ENCODE assay signal across 8 cellular contexts in the genomic region with DNA sequence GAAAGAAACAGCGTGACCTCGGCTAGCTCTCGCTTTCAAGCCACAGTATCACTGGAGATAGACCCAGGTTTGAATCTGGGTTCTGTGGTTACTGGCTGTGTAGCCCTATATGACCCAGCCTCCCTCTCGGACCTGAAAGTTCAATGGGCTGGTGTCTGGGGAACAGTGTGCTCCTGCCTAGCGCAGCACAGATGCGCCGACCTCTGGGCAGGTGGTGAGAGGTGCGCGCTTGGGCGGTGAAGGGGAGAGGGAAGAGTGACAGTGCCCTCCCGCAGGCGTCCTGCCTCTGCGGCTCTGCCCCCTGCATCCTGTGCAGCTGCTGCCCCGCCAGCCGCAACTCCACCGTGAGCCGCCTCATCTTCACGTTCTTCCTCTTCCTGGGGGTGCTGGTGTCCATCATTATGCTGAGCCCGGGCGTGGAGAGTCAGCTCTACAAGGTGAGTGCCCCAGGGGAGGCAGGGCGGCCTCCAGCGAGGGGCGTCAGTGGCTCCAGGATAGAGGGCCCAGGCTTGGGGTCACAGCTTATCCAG. TPM values are rescaled to one million over a fixed set of nuclear protein-coding genes. Genes with fewer than 3 reads are reported as not detected.
DNase-seq lines count a peak whose midpoint lies in the region; ATAC-seq and FAIRE-seq lines count a peak whose summit lies in the region.

No MANE protein-coding gene starts in this region.

- peak overlapping the region; percentile 76 for H3K27ac ChIP-seq in Karpas-422 (ENCODE audit: low read length)

- no peaks in the 10 kb centered on the region for H3K36me3 Mint-ChIP-seq in activated CD4-positive, alpha-beta memory T cell treated with anti-CD3 and anti-CD28 coated beads, Interleukin-2, amount 10 ng/mL, durations not matched to agents 7 days and 5 days (ENCODE audit: low read depth)

- peak; percentile 91 for ATAC-seq in HG02678 (IDR thresholded peaks at IDR 0.05; ENCODE audit: unreplicated experiment)
- peak; percentile 9 for ATAC-seq in sciatic nerve

- no peaks in the 10 kb centered on the region for H3K79me2 ChIP-seq in Karpas-422 (ENCODE audit: low read length)

- H4K20me1 ChIP-seq in Karpas-422 (ENCODE audit: insufficient read depth, low read depth, low read length), result no peaks in the 10 kb centered on the region

- peak overlapping the region; percentile 59 for H3K9ac ChIP-seq in Karpas-422 (ENCODE audit: low read length)

- no peak overlapping the region for H3K27ac Mint-ChIP-seq in activated CD4-positive, alpha-beta memory T cell treated with anti-CD3 and anti-CD28 coated beads, Interleukin-2, amount 10 ng/mL, durations not matched to agents 7 days and 5 days

- H3K9me3 ChIP-seq in Karpas-422 (ENCODE audit: low read length), result no peaks in the 10 kb centered on the region

- CTCF ChIA-PET in activated CD4-positive, alpha-beta memory T cell treated with anti-CD3 and anti-CD28 coated beads, Interleukin-2, amount 10 ng/mL, durations not matched to agents 7 days and 5 days (lab: Charles Lee), result interaction anchor here (0.6 to 4.0 kb wide), 7 partner anchors 27 to 260 kb away, joined by 3 to 27 read pairs (median 4); no protein-coding TSS in a partner anchor

- no peaks in the 10 kb centered on the region for H3K36me3 ChIP-seq in Karpas-422 (ENCODE audit: insufficient read depth, low read length)

- no peak overlapping the region for H3K4me3 Mint-ChIP-seq in activated CD4-positive, alpha-beta memory T cell treated with anti-CD3 and anti-CD28 coated beads, Interleukin-2, amount 10 ng/mL, durations not matched to agents 7 days and 5 days

- no peak for FAIRE-seq in urothelium cell line (lab: Jason Lieb, UNC)

- DNase-seq in NCI-H510A treated with DMSO at 0.1 percent for 48 hours (lab: John Stamatoyannopoulos, UW) (peak; percentile 8), NCI-H510A (lab: John Stamatoyannopoulos, UW) (no peak), Karpas-422 (peak; percentile 92), sciatic nerve (ENCODE audit: low spot score) (no peak), dedifferentiated amniotic fluid mesenchymal stem cell (ENCODE audit: extremely low spot score) (no peak), urothelium cell line (ENCODE audit: low spot score) (no peak)
- no peak for DNase-seq in activated CD4-positive, alpha-beta memory T cell treated with anti-CD3 and anti-CD28 coated beads, Interleukin-2, amount 10 ng/mL, durations not matched to agents 7 days and 5 days

- H3K4me2 ChIP-seq in Karpas-422 (ENCODE audit: low read depth, low read length, poor library complexity, severe bottlenecking), result peak overlapping the region; percentile 72

- no peaks in the 10 kb centered on the region for H3K9me2 ChIP-seq in Karpas-422 (replicated peaks; ENCODE audit: insufficient read depth, low read length)

- H3K9me3 Mint-ChIP-seq in activated CD4-positive, alpha-beta memory T cell treated with anti-CD3 and anti-CD28 coated beads, Interleukin-2, amount 10 ng/mL, durations not matched to agents 7 days and 5 days, result no peaks in the 10 kb centered on the region

- POLR2A ChIA-PET in activated CD4-positive, alpha-beta memory T cell treated with anti-CD3 and anti-CD28 coated beads, Interleukin-2, amount 10 ng/mL, durations not matched to agents 7 days and 5 days (lab: Charles Lee), result no interaction called here

- no peak overlapping the region for H2AFZ ChIP-seq in Karpas-422 (ENCODE audit: low read length)

- H3K4me3 ChIP-seq in Karpas-422 (ENCODE audit: low read length), result peak overlapping the region; percentile 53

- H3K27me3 Mint-ChIP-seq in activated CD4-positive, alpha-beta memory T cell treated with anti-CD3 and anti-CD28 coated beads, Interleukin-2, amount 10 ng/mL, durations not matched to agents 7 days and 5 days, result peaks cover 22% of the 10 kb centered on the region

- peaks cover 9% of the 10 kb centered on the region for H3K4me1 Mint-ChIP-seq in activated CD4-positive, alpha-beta memory T cell treated with anti-CD3 and anti-CD28 coated beads, Interleukin-2, amount 10 ng/mL, durations not matched to agents 7 days and 5 days

- H3K27me3 ChIP-seq in Karpas-422 (ENCODE audit: low read length), result no peaks in the 10 kb centered on the region

- H3K4me1 ChIP-seq in Karpas-422 (ENCODE audit: low read length), result peaks cover 43% of the 10 kb centered on the region

- intact Hi-C loops in sciatic nerve (cut with DNase I), result no loop called here

RNA-seq across cellular contexts. Expression of a gene that starts 10.5 kb away (rescaled TPM):
- total RNA-seq in Karpas-422 (2014; rRNA removed; shearing (Covaris generic); ENCODE audit: low replicate concordance), result 2.7 and 3.2 TPM in 2 replicates
- 1.4 TPM for total RNA-seq in sciatic nerve
- under 1 TPM; 0.10 to 0.13 TPM for total RNA-seq in activated CD4-positive, alpha-beta memory T cell treated with anti-CD3 and anti-CD28 coated beads, Interleukin-2, amount 10 ng/mL, durations not matched to agents 7 days and 5 days

RNA-seq across cellular contexts. Expression of a gene that starts 50.6 kb away (rescaled TPM):
- not detected in 2 replicates for total RNA-seq in Karpas-422 (2014; rRNA removed; shearing (Covaris generic); ENCODE audit: low replicate concordance)
- total RNA-seq in sciatic nerve, result 6.5 TPM
- not detected for total RNA-seq in activated CD4-positive, alpha-beta memory T cell treated with anti-CD3 and anti-CD28 coated beads, Interleukin-2, amount 10 ng/mL, durations not matched to agents 7 days and 5 days

Comparison
In these comparisons a context has a peak if more than half of its experiments do, and no peak if none do; other contexts are left out.
1. DNase-seq: peak in NCI-H510A treated with DMSO at 0.1 percent for 48 hours (single experiment) and Karpas-422 (single experiment); none in NCI-H510A (single experiment), sciatic nerve (single experiment), dedifferentiated amniotic fluid mesenchymal stem cell (single experiment), activated CD4-positive, alpha-beta memory T cell treated with anti-CD3 and anti-CD28 coated beads, Interleukin-2, amount 10 ng/mL, durations not matched to agents 7 days and 5 days (single experiment) and urothelium cell line (single experiment).